Comparison of ENCODE assay signal across 1 cellular context in genomic region chr22:20021196-20022181, GRCh38.
TF ChIP-seq lines count a peak whose summit lies in the region.

No MANE protein-coding gene starts in this region.

TF ChIP-seq in K562, 482 proteins besides CTCF, POLR2A, EP300 and RAD21 (continued from another document and continues in another):
- TF ChIP-seq, protein P1, sequence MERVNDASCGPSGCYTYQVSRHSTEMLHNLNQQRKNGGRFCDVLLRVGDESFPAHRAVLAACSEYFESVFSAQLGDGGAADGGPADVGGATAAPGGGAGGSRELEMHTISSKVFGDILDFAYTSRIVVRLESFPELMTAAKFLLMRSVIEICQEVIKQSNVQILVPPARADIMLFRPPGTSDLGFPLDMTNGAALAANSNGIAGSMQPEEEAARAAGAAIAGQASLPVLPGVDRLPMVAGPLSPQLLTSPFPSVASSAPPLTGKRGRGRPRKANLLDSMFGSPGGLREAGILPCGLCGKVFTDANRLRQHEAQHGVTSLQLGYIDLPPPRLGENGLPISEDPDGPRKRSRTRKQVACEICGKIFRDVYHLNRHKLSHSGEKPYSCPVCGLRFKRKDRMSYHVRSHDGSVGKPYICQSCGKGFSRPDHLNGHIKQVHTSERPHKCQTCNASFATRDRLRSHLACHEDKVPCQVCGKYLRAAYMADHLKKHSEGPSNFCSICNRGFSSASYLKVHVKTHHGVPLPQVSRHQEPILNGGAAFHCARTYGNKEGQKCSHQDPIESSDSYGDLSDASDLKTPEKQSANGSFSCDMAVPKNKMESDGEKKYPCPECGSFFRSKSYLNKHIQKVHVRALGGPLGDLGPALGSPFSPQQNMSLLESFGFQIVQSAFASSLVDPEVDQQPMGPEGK (CRISPR knock-in tag; IDR thresholded peaks at IDR 0.05; ENCODE audit: borderline replicate concordance), result no peak
- TF ChIP-seq SIN3A (IDR thresholded peaks at IDR 0.05; ENCODE audit: borderline replicate concordance in 2 of 2, control insufficient read depth in 1 of 2, low read depth in 2 of 2, low read length in 2 of 2) (peak in 1 of 2 experiments; percentile 97; a peak in 2 of 4 replicates), CHD4 (IDR thresholded peaks at IDR 0.05; ENCODE audit: insufficient read depth, insufficient replicate concordance, low read depth, low read length, poor library complexity, severe bottlenecking) (peak; percentile 43), IFI16 (CRISPR knock-in tag; IDR thresholded peaks at IDR 0.05) (peak; percentile 70), BACH1 (tag; IDR thresholded peaks at IDR 0.05) (no peak), CREB1 (IDR thresholded peaks at IDR 0.05) (no peak), CREB1 (CRISPR knock-in tag; IDR thresholded peaks at IDR 0.05) (no peak), PHF8 (IDR thresholded peaks at IDR 0.05; ENCODE audit: borderline replicate concordance, low read length) (peak; percentile 100; the same call in 1 of the 2 replicates), SMAD1 (IDR thresholded peaks at IDR 0.05; ENCODE audit: low read depth, low read length, partially characterized antibody) (no peak), YBX1 (IDR thresholded peaks at IDR 0.05) (no peak), SIX5 (IDR thresholded peaks at IDR 0.05; ENCODE audit: borderline replicate concordance in 1 of 2, insufficient read depth in 1 of 2, low read depth in 1 of 2, low read length in 2 of 2) (no peak), SMARCC2 (IDR thresholded peaks at IDR 0.05; ENCODE audit: low read depth) (no peak), ZNF717 (CRISPR knock-in tag; IDR thresholded peaks at IDR 0.05) (no peak), TOE1 (IDR thresholded peaks at IDR 0.05; ENCODE audit: borderline replicate concordance) (no peak), TOE1 (CRISPR knock-in tag; IDR thresholded peaks at IDR 0.05; ENCODE audit: borderline replicate concordance, low read depth) (no peak), CBX2 (IDR thresholded peaks at IDR 0.05; ENCODE audit: insufficient read depth, low read length, poor library complexity, severe bottlenecking) (no peak), ZFX (CRISPR knock-in tag; IDR thresholded peaks at IDR 0.05) (no peak), THRAP3 (IDR thresholded peaks at IDR 0.05; ENCODE audit: borderline replicate concordance) (no peak), CEBPZ (IDR thresholded peaks at IDR 0.05; ENCODE audit: borderline replicate concordance, low read depth, low read length) (no peak), SNRNP70 (optimal IDR thresholded peaks at IDR 0.05; ENCODE audit: low read depth, low read length) (no peak), CC2D1A (IDR thresholded peaks at IDR 0.05) (no peak), ZNF512 (tag; IDR thresholded peaks at IDR 0.05) (no peak), THAP7 (CRISPR knock-in tag; IDR thresholded peaks at IDR 0.05) (no peak), ZNF121 (CRISPR knock-in tag; conservative IDR thresholded peaks at IDR 0.05) (no peak), BCOR (IDR thresholded peaks at IDR 0.05) (no peak), ZNF143 (CRISPR knock-in tag; IDR thresholded peaks at IDR 0.05) (no peak), NCOA4 (IDR thresholded peaks at IDR 0.05; ENCODE audit: partially characterized antibody) (no peak), CBX8 (IDR thresholded peaks at IDR 0.05; ENCODE audit: borderline replicate concordance, extremely low read depth, low read depth, low read length, poor library complexity, severe bottlenecking) (no peak), GATA2 (CRISPR knock-in tag; IDR thresholded peaks at IDR 0.05) (no peak), SP1 (CRISPR knock-in tag; IDR thresholded peaks at IDR 0.05) (no peak), HNRNPL (IDR thresholded peaks at IDR 0.05; ENCODE audit: low read depth, low read length) (peak; percentile 86), MCM2 (IDR thresholded peaks at IDR 0.05; ENCODE audit: low read depth) (no peak)
- TF ChIP-seq, protein P2, sequence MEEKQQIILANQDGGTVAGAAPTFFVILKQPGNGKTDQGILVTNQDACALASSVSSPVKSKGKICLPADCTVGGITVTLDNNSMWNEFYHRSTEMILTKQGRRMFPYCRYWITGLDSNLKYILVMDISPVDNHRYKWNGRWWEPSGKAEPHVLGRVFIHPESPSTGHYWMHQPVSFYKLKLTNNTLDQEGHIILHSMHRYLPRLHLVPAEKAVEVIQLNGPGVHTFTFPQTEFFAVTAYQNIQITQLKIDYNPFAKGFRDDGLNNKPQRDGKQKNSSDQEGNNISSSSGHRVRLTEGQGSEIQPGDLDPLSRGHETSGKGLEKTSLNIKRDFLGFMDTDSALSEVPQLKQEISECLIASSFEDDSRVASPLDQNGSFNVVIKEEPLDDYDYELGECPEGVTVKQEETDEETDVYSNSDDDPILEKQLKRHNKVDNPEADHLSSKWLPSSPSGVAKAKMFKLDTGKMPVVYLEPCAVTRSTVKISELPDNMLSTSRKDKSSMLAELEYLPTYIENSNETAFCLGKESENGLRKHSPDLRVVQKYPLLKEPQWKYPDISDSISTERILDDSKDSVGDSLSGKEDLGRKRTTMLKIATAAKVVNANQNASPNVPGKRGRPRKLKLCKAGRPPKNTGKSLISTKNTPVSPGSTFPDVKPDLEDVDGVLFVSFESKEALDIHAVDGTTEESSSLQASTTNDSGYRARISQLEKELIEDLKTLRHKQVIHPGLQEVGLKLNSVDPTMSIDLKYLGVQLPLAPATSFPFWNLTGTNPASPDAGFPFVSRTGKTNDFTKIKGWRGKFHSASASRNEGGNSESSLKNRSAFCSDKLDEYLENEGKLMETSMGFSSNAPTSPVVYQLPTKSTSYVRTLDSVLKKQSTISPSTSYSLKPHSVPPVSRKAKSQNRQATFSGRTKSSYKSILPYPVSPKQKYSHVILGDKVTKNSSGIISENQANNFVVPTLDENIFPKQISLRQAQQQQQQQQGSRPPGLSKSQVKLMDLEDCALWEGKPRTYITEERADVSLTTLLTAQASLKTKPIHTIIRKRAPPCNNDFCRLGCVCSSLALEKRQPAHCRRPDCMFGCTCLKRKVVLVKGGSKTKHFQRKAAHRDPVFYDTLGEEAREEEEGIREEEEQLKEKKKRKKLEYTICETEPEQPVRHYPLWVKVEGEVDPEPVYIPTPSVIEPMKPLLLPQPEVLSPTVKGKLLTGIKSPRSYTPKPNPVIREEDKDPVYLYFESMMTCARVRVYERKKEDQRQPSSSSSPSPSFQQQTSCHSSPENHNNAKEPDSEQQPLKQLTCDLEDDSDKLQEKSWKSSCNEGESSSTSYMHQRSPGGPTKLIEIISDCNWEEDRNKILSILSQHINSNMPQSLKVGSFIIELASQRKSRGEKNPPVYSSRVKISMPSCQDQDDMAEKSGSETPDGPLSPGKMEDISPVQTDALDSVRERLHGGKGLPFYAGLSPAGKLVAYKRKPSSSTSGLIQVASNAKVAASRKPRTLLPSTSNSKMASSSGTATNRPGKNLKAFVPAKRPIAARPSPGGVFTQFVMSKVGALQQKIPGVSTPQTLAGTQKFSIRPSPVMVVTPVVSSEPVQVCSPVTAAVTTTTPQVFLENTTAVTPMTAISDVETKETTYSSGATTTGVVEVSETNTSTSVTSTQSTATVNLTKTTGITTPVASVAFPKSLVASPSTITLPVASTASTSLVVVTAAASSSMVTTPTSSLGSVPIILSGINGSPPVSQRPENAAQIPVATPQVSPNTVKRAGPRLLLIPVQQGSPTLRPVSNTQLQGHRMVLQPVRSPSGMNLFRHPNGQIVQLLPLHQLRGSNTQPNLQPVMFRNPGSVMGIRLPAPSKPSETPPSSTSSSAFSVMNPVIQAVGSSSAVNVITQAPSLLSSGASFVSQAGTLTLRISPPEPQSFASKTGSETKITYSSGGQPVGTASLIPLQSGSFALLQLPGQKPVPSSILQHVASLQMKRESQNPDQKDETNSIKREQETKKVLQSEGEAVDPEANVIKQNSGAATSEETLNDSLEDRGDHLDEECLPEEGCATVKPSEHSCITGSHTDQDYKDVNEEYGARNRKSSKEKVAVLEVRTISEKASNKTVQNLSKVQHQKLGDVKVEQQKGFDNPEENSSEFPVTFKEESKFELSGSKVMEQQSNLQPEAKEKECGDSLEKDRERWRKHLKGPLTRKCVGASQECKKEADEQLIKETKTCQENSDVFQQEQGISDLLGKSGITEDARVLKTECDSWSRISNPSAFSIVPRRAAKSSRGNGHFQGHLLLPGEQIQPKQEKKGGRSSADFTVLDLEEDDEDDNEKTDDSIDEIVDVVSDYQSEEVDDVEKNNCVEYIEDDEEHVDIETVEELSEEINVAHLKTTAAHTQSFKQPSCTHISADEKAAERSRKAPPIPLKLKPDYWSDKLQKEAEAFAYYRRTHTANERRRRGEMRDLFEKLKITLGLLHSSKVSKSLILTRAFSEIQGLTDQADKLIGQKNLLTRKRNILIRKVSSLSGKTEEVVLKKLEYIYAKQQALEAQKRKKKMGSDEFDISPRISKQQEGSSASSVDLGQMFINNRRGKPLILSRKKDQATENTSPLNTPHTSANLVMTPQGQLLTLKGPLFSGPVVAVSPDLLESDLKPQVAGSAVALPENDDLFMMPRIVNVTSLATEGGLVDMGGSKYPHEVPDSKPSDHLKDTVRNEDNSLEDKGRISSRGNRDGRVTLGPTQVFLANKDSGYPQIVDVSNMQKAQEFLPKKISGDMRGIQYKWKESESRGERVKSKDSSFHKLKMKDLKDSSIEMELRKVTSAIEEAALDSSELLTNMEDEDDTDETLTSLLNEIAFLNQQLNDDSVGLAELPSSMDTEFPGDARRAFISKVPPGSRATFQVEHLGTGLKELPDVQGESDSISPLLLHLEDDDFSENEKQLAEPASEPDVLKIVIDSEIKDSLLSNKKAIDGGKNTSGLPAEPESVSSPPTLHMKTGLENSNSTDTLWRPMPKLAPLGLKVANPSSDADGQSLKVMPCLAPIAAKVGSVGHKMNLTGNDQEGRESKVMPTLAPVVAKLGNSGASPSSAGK (IDR thresholded peaks at IDR 0.05), result no peak
- TF ChIP-seq, protein P3, sequence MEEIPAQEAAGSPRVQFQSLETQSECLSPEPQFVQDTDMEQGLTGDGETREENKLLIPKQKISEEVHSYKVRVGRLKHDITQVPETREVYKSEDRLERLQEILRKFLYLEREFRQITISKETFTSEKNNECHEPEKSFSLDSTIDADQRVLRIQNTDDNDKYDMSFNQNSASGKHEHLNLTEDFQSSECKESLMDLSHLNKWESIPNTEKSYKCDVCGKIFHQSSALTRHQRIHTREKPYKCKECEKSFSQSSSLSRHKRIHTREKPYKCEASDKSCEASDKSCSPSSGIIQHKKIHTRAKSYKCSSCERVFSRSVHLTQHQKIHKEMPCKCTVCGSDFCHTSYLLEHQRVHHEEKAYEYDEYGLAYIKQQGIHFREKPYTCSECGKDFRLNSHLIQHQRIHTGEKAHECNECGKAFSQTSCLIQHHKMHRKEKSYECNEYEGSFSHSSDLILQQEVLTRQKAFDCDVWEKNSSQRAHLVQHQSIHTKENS (CRISPR knock-in tag; IDR thresholded peaks at IDR 0.05), result no peak
- TF ChIP-seq, protein P4, sequence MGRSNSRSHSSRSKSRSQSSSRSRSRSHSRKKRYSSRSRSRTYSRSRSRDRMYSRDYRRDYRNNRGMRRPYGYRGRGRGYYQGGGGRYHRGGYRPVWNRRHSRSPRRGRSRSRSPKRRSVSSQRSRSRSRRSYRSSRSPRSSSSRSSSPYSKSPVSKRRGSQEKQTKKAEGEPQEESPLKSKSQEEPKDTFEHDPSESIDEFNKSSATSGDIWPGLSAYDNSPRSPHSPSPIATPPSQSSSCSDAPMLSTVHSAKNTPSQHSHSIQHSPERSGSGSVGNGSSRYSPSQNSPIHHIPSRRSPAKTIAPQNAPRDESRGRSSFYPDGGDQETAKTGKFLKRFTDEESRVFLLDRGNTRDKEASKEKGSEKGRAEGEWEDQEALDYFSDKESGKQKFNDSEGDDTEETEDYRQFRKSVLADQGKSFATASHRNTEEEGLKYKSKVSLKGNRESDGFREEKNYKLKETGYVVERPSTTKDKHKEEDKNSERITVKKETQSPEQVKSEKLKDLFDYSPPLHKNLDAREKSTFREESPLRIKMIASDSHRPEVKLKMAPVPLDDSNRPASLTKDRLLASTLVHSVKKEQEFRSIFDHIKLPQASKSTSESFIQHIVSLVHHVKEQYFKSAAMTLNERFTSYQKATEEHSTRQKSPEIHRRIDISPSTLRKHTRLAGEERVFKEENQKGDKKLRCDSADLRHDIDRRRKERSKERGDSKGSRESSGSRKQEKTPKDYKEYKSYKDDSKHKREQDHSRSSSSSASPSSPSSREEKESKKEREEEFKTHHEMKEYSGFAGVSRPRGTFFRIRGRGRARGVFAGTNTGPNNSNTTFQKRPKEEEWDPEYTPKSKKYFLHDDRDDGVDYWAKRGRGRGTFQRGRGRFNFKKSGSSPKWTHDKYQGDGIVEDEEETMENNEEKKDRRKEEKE (IDR thresholded peaks at IDR 0.05; ENCODE audit: borderline replicate concordance in 1 of 2, control insufficient read depth in 1 of 2, low read depth in 2 of 2, low read length in 1 of 2), result no peak
